ENCODE assay signal across 8 cellular contexts in the genomic region with DNA sequence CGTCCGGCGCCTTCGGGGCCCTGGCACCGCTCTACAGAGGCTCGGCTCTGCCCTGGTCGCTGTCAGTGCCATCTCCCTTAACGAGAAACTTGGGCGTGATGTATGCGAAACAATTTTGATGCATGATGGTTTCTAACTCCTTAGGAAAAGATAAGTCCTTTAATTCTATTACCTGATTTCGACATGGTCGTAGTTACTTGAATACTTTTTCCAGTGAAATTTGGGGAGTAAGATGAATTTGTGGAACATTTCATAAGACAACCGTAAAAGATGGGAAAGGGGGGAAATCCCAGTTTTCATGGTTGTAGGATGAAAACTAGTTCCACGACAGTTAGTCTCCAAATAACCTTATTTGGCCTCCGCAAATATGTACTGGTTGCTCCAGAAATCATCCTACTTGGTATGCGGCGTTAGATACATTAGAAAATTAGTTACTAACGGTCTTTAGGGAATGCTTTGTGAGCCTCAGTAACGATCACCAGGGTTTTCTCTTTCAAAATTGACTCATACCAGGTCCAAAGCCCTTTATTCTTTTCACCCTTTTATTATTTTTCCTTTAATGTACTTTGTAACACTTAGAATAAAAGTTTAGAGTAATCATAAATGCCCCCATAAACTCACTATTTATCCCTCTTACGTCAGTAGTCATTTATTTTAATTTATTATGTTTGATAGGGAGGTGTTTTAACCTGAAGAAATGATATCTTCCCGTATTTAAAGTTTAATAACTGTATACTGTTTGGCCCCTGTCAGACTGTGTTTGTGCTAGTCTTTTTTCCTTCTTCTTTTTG. TPM values are rescaled to one million over a fixed set of nuclear protein-coding genes. Genes with fewer than 3 reads are reported as not detected.
A peak's percentile ranks its signal among the peaks of the same experiment; 100 is the strongest.
DNase-seq lines count a peak whose midpoint lies in the region; ATAC-seq and TF ChIP-seq lines count a peak whose summit lies in the region.

No MANE protein-coding gene starts in this region.

- H3K36me3 ChIP-seq in skeletal muscle tissue (ENCODE audit: control insufficient read depth in 3 of 3, insufficient read depth in 3 of 3, low read length in 3 of 3): peaks cover 5 to 9% (median 9%) of the 10 kb centered on the region in 3 donors

- no peak for TF ChIP-seq CTCF in AG04450 (IDR thresholded peaks at IDR 0.05; ENCODE audit: low read depth, low read length)
- TF ChIP-seq CTCF in WI38 (IDR thresholded peaks at IDR 0.05; ENCODE audit: low read depth, low read length): no peak
- no peak for TF ChIP-seq CTCF in glutamatergic neuron (IDR thresholded peaks at IDR 0.05; ENCODE audit: partially characterized antibody, unreplicated experiment)

- H3K4me3 ChIP-seq in AG04450 (ENCODE audit: low read depth, low read length) (peak overlapping the region; percentile 66), WI38 (ENCODE audit: low read depth, low read length) (peak overlapping the region; percentile 87), skeletal muscle tissue (ENCODE audit: low read length in 3 of 3) (peak overlapping the region; percentile 68 to 83 (median 75))

- peak overlapping the region; percentile 92 for H3K4me3 Mint-ChIP-seq in glutamatergic neuron (ENCODE audit: unreplicated experiment)

- H3K9me3 Mint-ChIP-seq in glutamatergic neuron (ENCODE audit: unreplicated experiment): peaks cover 4% of the 10 kb centered on the region

- peak overlapping the region; percentile 83 for H3K27ac Mint-ChIP-seq in glutamatergic neuron (ENCODE audit: unreplicated experiment)

- DNase-seq in AG04450 (ENCODE audit: low read depth, low spot score): no peak
- no peak for DNase-seq in glutamatergic neuron
- DNase-seq in cerebellum (ENCODE audit: low spot score): no peak
- no peak for DNase-seq in NCI-H2081 treated with DMSO at 0.1 percent for 48 hours (lab: John Stamatoyannopoulos, UW)

- H3K27ac ChIP-seq in AG04450 (ENCODE audit: low read depth, low read length) (no peak overlapping the region), skeletal muscle tissue (ENCODE audit: low read depth, low read length) (peak overlapping the region; percentile 57)

- no peaks in the 10 kb centered on the region for H3K27me3 ChIP-seq in AG04450 (ENCODE audit: control insufficient read depth, insufficient read depth, low read length)
- H3K27me3 ChIP-seq in skeletal muscle tissue (ENCODE audit: control insufficient read depth in 3 of 3, insufficient read depth in 3 of 3, low read length in 3 of 3): no peaks in the 10 kb centered on the region

- POLR2A ChIA-PET in AG04450 (lab: Yijun Ruan, JAX): interaction anchor here (0.6 to 2.0 kb wide), 5 partner anchors 14 to 234 kb away, joined by 3 to 14 read pairs (median 5); no protein-coding TSS in a partner anchor

- no peaks in the 10 kb centered on the region for H3K4me1 Mint-ChIP-seq in glutamatergic neuron (ENCODE audit: low read depth, unreplicated experiment)

- no peaks in the 10 kb centered on the region for H3K36me3 Mint-ChIP-seq in glutamatergic neuron (ENCODE audit: unreplicated experiment)

- peak overlapping the region; percentile 66 to 79 (median 75) for H3K9ac ChIP-seq in skeletal muscle tissue (ENCODE audit: low read depth in 1 of 3, low read length in 3 of 3)

- H3K9me3 ChIP-seq in AG04450 (ENCODE audit: control insufficient read depth, insufficient read depth, low read length) (peaks cover 4% of the 10 kb centered on the region; the same call in 1 of the 2 replicates), skeletal muscle tissue (ENCODE audit: control insufficient read depth in 3 of 3, low read length in 3 of 3) (no peaks in the 10 kb centered on the region)

- peaks cover 6 to 11% (median 9%) of the 10 kb centered on the region in 3 donors for H3K4me1 ChIP-seq in skeletal muscle tissue (ENCODE audit: control insufficient read depth in 3 of 3, insufficient read depth in 3 of 3, low read length in 3 of 3)

- ATAC-seq in GM18858 (IDR thresholded peaks at IDR 0.05; ENCODE audit: unreplicated experiment) (peak; percentile 21), HG02840 (IDR thresholded peaks at IDR 0.05; ENCODE audit: low FRiP score, unreplicated experiment) (no peak)

- CTCF ChIA-PET in AG04450 (lab: Charles Lee): interaction anchor here (0.5 kb wide), 1 partner anchor 106 kb away, joined by 3 read pairs; no protein-coding TSS in a partner anchor

- H3K27me3 Mint-ChIP-seq in glutamatergic neuron (ENCODE audit: unreplicated experiment): peaks cover 2% of the 10 kb centered on the region

RNA-seq across cellular contexts. Expression of a gene that starts 0.9 kb away (rescaled TPM):
- polyA plus RNA-seq in AG04450 (2011; rRNA removed): 301 and 328 TPM in 2 replicates
- polyA minus RNA-seq in AG04450 (2011; rRNA and poly(A)+ RNA removed): 368 and 380 TPM in 2 replicates
- total RNA-seq in glutamatergic neuron (ENCODE audit: unreplicated experiment): 13.7 TPM
- total RNA-seq in skeletal muscle tissue: 30.3 TPM
- 25.5 TPM for total RNA-seq in cerebellum
